In genomic region chr18:54717673-54718435, GRCh38 we compare ENCODE assay signal across 8 cellular contexts.
DNase-seq lines count a peak whose midpoint lies in the region; ATAC-seq and TF ChIP-seq lines count a peak whose summit lies in the region.

No MANE protein-coding gene starts in this region.

- POLR2A ChIA-PET in activated CD4-positive, alpha-beta T cell treated with anti-CD3 and anti-CD28 coated beads, Interleukin-2, amount 10 ng/mL, durations not matched to agents 7 days and 5 days (lab: Charles Lee): no interaction called here

- no peak overlapping the region for H3K27ac ChIP-seq in fibroblast of lung (ENCODE audit: insufficient read depth, low read length)

- H3K9me3 ChIP-seq in fibroblast of lung (ENCODE audit: control insufficient read depth, insufficient read depth, low read depth, low read length): no peaks in the 10 kb centered on the region

- ATAC-seq in GM21390 (IDR thresholded peaks at IDR 0.05; ENCODE audit: unreplicated experiment) (peak; percentile 82), left colon (no peak)

- DNase-seq in GDM1 (lab: John Stamatoyannopoulos, UW): peak; percentile 53
- peak; percentile 77 for DNase-seq in Jurkat, Clone E6-1 (ENCODE audit: low read depth, low spot score)
- peak; percentile 73 for DNase-seq in activated CD4-positive, alpha-beta T cell treated with anti-CD3 and anti-CD28 coated beads, Interleukin-2, amount 10 ng/mL, durations not matched to agents 7 days and 5 days
- DNase-seq in fibroblast of lung (ENCODE audit: low read depth in 2 of 2): peak in 1 of 2 donors; percentile 43
- peak; percentile 22 to 47 for DNase-seq in stimulated activated CD4-positive, alpha-beta T cell treated with anti-CD3 and anti-CD28 coated beads, Interleukin-15, amount 100 ng/mL, for 48 hours (ENCODE audit: low read depth in 2 of 2)
- DNase-seq in left colon: no peak
- no peak for DNase-seq in T1000 (lab: John Stamatoyannopoulos, UW)

- H3K27me3 Mint-ChIP-seq in activated CD4-positive, alpha-beta T cell treated with anti-CD3 and anti-CD28 coated beads, Interleukin-2, amount 10 ng/mL, durations not matched to agents 7 days and 5 days: peaks cover 7% of the 10 kb centered on the region

- no peak overlapping the region for H3K4me3 ChIP-seq in Jurkat, Clone E6-1 (ENCODE audit: low read length)
- peak overlapping the region in 1 of 4 experiments; percentile 34 for H3K4me3 ChIP-seq in fibroblast of lung (replicated peaks in 1 of 4; ENCODE audit: control extremely low read depth in 1 of 4, insufficient read depth in 1 of 4, low read depth in 3 of 4, low read length in 4 of 4)

- H3K27me3 ChIP-seq in fibroblast of lung (ENCODE audit: control insufficient read depth, insufficient read depth, low read length): no peaks in the 10 kb centered on the region

- H3K4me1 ChIP-seq in fibroblast of lung (ENCODE audit: control insufficient read depth, extremely low read depth, insufficient read depth, low read length): no peaks in the 10 kb centered on the region

- peak overlapping the region; percentile 87 for H3K27ac Mint-ChIP-seq in activated CD4-positive, alpha-beta T cell treated with anti-CD3 and anti-CD28 coated beads, Interleukin-2, amount 10 ng/mL, durations not matched to agents 7 days and 5 days

- H4K20me1 ChIP-seq in fibroblast of lung (ENCODE audit: control insufficient read depth, extremely low read depth, insufficient read depth, low read length): no peaks in the 10 kb centered on the region

- H3K9me3 Mint-ChIP-seq in activated CD4-positive, alpha-beta T cell treated with anti-CD3 and anti-CD28 coated beads, Interleukin-2, amount 10 ng/mL, durations not matched to agents 7 days and 5 days: peaks cover 2% of the 10 kb centered on the region

- peak overlapping the region; percentile 9 for H3K4me2 ChIP-seq in fibroblast of lung (ENCODE audit: extremely low read depth, insufficient read depth, low read length)

- peak overlapping the region; percentile 27 for H2AFZ ChIP-seq in fibroblast of lung (ENCODE audit: low read length)

- CTCF ChIA-PET in activated CD4-positive, alpha-beta T cell treated with anti-CD3 and anti-CD28 coated beads, Interleukin-2, amount 10 ng/mL, durations not matched to agents 7 days and 5 days (lab: Charles Lee): interaction anchor here (0.9 to 1.0 kb wide), 2 partner anchors 9 to 115 kb away, joined by 3 read pairs; no protein-coding TSS in a partner anchor

- no peak overlapping the region for H3K9ac ChIP-seq in fibroblast of lung (ENCODE audit: insufficient read depth, low read length)

- TF ChIP-seq CTCF in fibroblast of lung (conservative IDR thresholded peaks at IDR 0.05 in 1 of 2, IDR thresholded peaks at IDR 0.05 in 1 of 2; ENCODE audit: low read depth in 1 of 2, low read length in 2 of 2): no peak

- H3K4me3 Mint-ChIP-seq in activated CD4-positive, alpha-beta T cell treated with anti-CD3 and anti-CD28 coated beads, Interleukin-2, amount 10 ng/mL, durations not matched to agents 7 days and 5 days: peak overlapping the region; percentile 77

- peaks cover 56% of the 10 kb centered on the region for H3K4me1 Mint-ChIP-seq in activated CD4-positive, alpha-beta T cell treated with anti-CD3 and anti-CD28 coated beads, Interleukin-2, amount 10 ng/mL, durations not matched to agents 7 days and 5 days

- H3K36me3 ChIP-seq in fibroblast of lung (ENCODE audit: control insufficient read depth, insufficient read depth, low read length): no peaks in the 10 kb centered on the region

- peaks cover 5% of the 10 kb centered on the region for H3K36me3 Mint-ChIP-seq in activated CD4-positive, alpha-beta T cell treated with anti-CD3 and anti-CD28 coated beads, Interleukin-2, amount 10 ng/mL, durations not matched to agents 7 days and 5 days (ENCODE audit: low read depth)

- no peaks in the 10 kb centered on the region for H3K79me2 ChIP-seq in fibroblast of lung (ENCODE audit: control insufficient read depth, insufficient read depth, low read length)

- intact Hi-C loops in left colon (cut with DNase I, micrococcal nuclease): no loop called here

Comparison
In these comparisons a context has a peak if more than half of its experiments do, and no peak if none do; other contexts are left out.
1. DNase-seq: peak in GDM1 (single experiment), Jurkat, Clone E6-1 (single experiment), activated CD4-positive, alpha-beta T cell treated with anti-CD3 and anti-CD28 coated beads, Interleukin-2, amount 10 ng/mL, durations not matched to agents 7 days and 5 days (single experiment) and stimulated activated CD4-positive, alpha-beta T cell treated with anti-CD3 and anti-CD28 coated beads, Interleukin-15, amount 100 ng/mL, for 48 hours (2 of 2); none in left colon (0 of 2) and T1000 (single experiment).